In genomic region chr7:76106893-76107292, GRCh38 we compare ENCODE assay signal across 12 cellular contexts. TPM values are rescaled to one million over a fixed set of nuclear protein-coding genes. Genes with fewer than 3 reads are reported as not detected.
A peak's percentile ranks its signal among the peaks of the same experiment; 100 is the strongest.
DNase-seq lines count a peak whose midpoint lies in the region; ATAC-seq and TF ChIP-seq lines count a peak whose summit lies in the region.
"Had no signal": no experiment of that assay in that cellular context is flagged by ENCODE, and none has a peak within 500 bp of the region (broad histone marks: within the 10 kb centered on the region; RNA-seq: fewer than 3 reads in every experiment).

No MANE protein-coding gene starts in this region.

- H3K27ac ChIP-seq in BLaER1 (peak overlapping the region; percentile 82), C4-2B (peak overlapping the region; percentile 40), endodermal cell (ENCODE audit: low read depth, low read length) (no peak overlapping the region), trophoblast cell (ENCODE audit: low read depth, low read length) (no peak overlapping the region), heart right ventricle (no peak overlapping the region)

- H4K20me1 ChIP-seq in BLaER1: no peaks in the 10 kb centered on the region; the same call in 1 of the 2 replicates

- H3K4me1 ChIP-seq in BLaER1: peaks cover 89% of the 10 kb centered on the region
- H3K4me1 ChIP-seq in endodermal cell (ENCODE audit: control insufficient read depth, insufficient read depth, low read length): no peaks in the 10 kb centered on the region
- H3K4me1 ChIP-seq in trophoblast cell (ENCODE audit: control insufficient read depth in 1 of 2, insufficient read depth in 2 of 2, low read length in 2 of 2): peaks cover 0 to 5% of the 10 kb centered on the region in 2 experiments
- peaks cover 0 to 8% (median 0%) of the 10 kb centered on the region in 9 donors for H3K4me1 ChIP-seq in heart right ventricle
- peaks cover 10% of the 10 kb centered on the region; the same call in 1 of the 2 replicates for H3K4me1 ChIP-seq in Caco-2
- H3K4me1 ChIP-seq: HAP-1 had no signal

- H3K9me3 ChIP-seq in BLaER1 (no peaks in the 10 kb centered on the region), endodermal cell (ENCODE audit: control insufficient read depth, low read length) (no peaks in the 10 kb centered on the region), trophoblast cell (ENCODE audit: insufficient read depth, low read depth, low read length) (no peaks in the 10 kb centered on the region), heart right ventricle (no peaks in the 10 kb centered on the region), Caco-2 (no peaks in the 10 kb centered on the region)
- H3K9me3 ChIP-seq: HAP-1 had no signal

- no peaks in the 10 kb centered on the region for H3K27me3 Mint-ChIP-seq in endodermal cell (ENCODE audit: insufficient read depth)
- no peaks in the 10 kb centered on the region for H3K27me3 Mint-ChIP-seq in Caco-2 (ENCODE audit: insufficient read depth, unreplicated experiment)
- H3K27me3 Mint-ChIP-seq: CD4-positive, alpha-beta T cell had no signal

- H2AK5ac ChIP-seq in trophoblast cell (ENCODE audit: low read length): no peak overlapping the region

- H2AFZ ChIP-seq in trophoblast cell (ENCODE audit: insufficient read depth, low read length, poor library complexity): no peak overlapping the region

- H3K9me3 Mint-ChIP-seq in endodermal cell: no peaks in the 10 kb centered on the region
- H3K9me3 Mint-ChIP-seq in Caco-2 (ENCODE audit: unreplicated experiment): no peaks in the 10 kb centered on the region
- H3K9me3 Mint-ChIP-seq: CD4-positive, alpha-beta T cell; IgD-negative memory B cell had no signal

- H3K4me3 ChIP-seq in BLaER1 (peak overlapping the region; percentile 71), endodermal cell (ENCODE audit: low read length) (no peak overlapping the region), trophoblast cell (ENCODE audit: low read depth, low read length) (no peak overlapping the region), heart right ventricle (no peak overlapping the region), Caco-2 (ENCODE audit: low read depth, low read length) (no peak overlapping the region)
- H3K4me3 ChIP-seq: HAP-1 had no signal

- peaks cover 17% of the 10 kb centered on the region for H3K36me3 ChIP-seq in BLaER1
- H3K36me3 ChIP-seq in endodermal cell (ENCODE audit: control insufficient read depth, insufficient read depth, low read length): no peaks in the 10 kb centered on the region
- H3K36me3 ChIP-seq in trophoblast cell (ENCODE audit: control insufficient read depth in 1 of 2, insufficient read depth in 2 of 2, low read length in 2 of 2): no peaks in the 10 kb centered on the region
- no peaks in the 10 kb centered on the region for H3K36me3 ChIP-seq in heart right ventricle
- H3K36me3 ChIP-seq in Caco-2 (ENCODE audit: control insufficient read depth, insufficient read depth, low read length): no peaks in the 10 kb centered on the region
- H3K36me3 ChIP-seq: HAP-1 had no signal

- CTCF ChIA-PET in Caco-2 (lab: Charles Lee): no interaction called here

- WGBS in endodermal cell (ENCODE audit: insufficient coverage in 1 of 2, insufficient read length in 1 of 2), 2 experiments: 93 to 95% methylated on average over 5 of the region's 5 CpGs
- no CpG with 5 or more reads among the region's 5 CpGs for WGBS in trophoblast cell (ENCODE audit: extremely low coverage, insufficient coverage, insufficient read length)
- WGBS in heart right ventricle, 2 donors: 83 to 89% methylated on average over 5 of the region's 5 CpGs

- H3K9ac ChIP-seq in BLaER1: peak overlapping the region; percentile 85
- H3K9ac ChIP-seq in endodermal cell (ENCODE audit: extremely low read depth, low read length, poor library complexity, severe bottlenecking): no peak overlapping the region
- H3K9ac ChIP-seq in trophoblast cell (ENCODE audit: low read length): no peak overlapping the region

- no peak overlapping the region for H4K12ac ChIP-seq in trophoblast cell (ENCODE audit: low read depth, low read length)

- intact Hi-C loops in heart right ventricle (cut with DNase I): loop anchor here in 1 of 10 donors (5.0 kb wide), 1 partner anchor 475 kb away; no protein-coding TSS in a partner anchor
- intact Hi-C loops in Caco-2 (cut with micrococcal nuclease; ENCODE audit: unreplicated experiment): no loop called here

- no peak for ATAC-seq in heart right ventricle

- peak overlapping the region; percentile 96 for H3K4me2 ChIP-seq in BLaER1
- H3K4me2 ChIP-seq in trophoblast cell (ENCODE audit: low read length): no peak overlapping the region

- H3K27me3 ChIP-seq in BLaER1: no peaks in the 10 kb centered on the region
- H3K27me3 ChIP-seq in endodermal cell (ENCODE audit: control insufficient read depth, insufficient read depth, low read length, poor library complexity, severe bottlenecking): no peaks in the 10 kb centered on the region
- no peaks in the 10 kb centered on the region for H3K27me3 ChIP-seq in trophoblast cell (ENCODE audit: insufficient read depth, low read length)
- H3K27me3 ChIP-seq in heart right ventricle: no peaks in the 10 kb centered on the region
- H3K27me3 ChIP-seq in Caco-2 (replicated peaks; ENCODE audit: control insufficient read depth, insufficient read depth, low read length): no peaks in the 10 kb centered on the region

- H3K23ac ChIP-seq in trophoblast cell (ENCODE audit: low read length): no peak overlapping the region

- H3K4ac ChIP-seq in trophoblast cell (ENCODE audit: low read depth, low read length): no peak overlapping the region

- no peak overlapping the region for H3K18ac ChIP-seq in trophoblast cell (ENCODE audit: low read length)

- H3K27ac Mint-ChIP-seq in endodermal cell (peak overlapping the region; percentile 58), Caco-2 (ENCODE audit: unreplicated experiment) (no peak overlapping the region)
- H3K27ac Mint-ChIP-seq: CD4-positive, alpha-beta T cell; IgD-negative memory B cell had no signal

- no peaks in the 10 kb centered on the region for H3K79me2 ChIP-seq in trophoblast cell (ENCODE audit: control insufficient read depth, insufficient read depth, low read length, poor library complexity)

- BruUV-seq in Caco-2 (replicated peaks; lab: Mats Ljungman, UMichigan): no TSS peak

- POLR2A ChIA-PET in Caco-2 (lab: Charles Lee): no interaction called here

- no peak for DNase-seq in endodermal cell
- no peak for DNase-seq in trophoblast cell
- no peak for DNase-seq in NK-92 treated with Interleukin-12 subunit alpha and Interleukin-12 subunit beta, amount 100 ng/mL, for 24 hours (lab: John Stamatoyannopoulos, UW)
- DNase-seq in heart right ventricle: no peak
- no peak for DNase-seq in Caco-2
- DNase-seq: CD4-positive, alpha-beta T cell; DND-41; GDM1 had no signal

- H2BK120ac ChIP-seq in trophoblast cell (ENCODE audit: insufficient read depth, low read length, poor library complexity): no peak overlapping the region

- H3K36me3 Mint-ChIP-seq in endodermal cell (ENCODE audit: low read depth) (no peaks in the 10 kb centered on the region), Caco-2 (ENCODE audit: insufficient read depth, unreplicated experiment) (no peaks in the 10 kb centered on the region)
- H3K36me3 Mint-ChIP-seq: IgD-negative memory B cell had no signal

- peak overlapping the region; percentile 32 for H4K91ac ChIP-seq in trophoblast cell (ENCODE audit: low read depth, low read length)

- H3K14ac ChIP-seq in trophoblast cell (ENCODE audit: low read length): no peak overlapping the region

- peaks cover 3% of the 10 kb centered on the region for H3K79me1 ChIP-seq in trophoblast cell (ENCODE audit: low read length)

- no peak for TF ChIP-seq CTCF in C4-2B (conservative IDR thresholded peaks at IDR 0.05)
- TF ChIP-seq CTCF in endodermal cell (conservative IDR thresholded peaks at IDR 0.05): no peak
- no peak for TF ChIP-seq CTCF in heart right ventricle (IDR thresholded peaks at IDR 0.05)
- TF ChIP-seq CTCF in Caco-2 (IDR thresholded peaks at IDR 0.05; ENCODE audit: insufficient read depth in 1 of 2, low read depth in 1 of 2, low read length in 1 of 2, severe bottlenecking in 1 of 2, unreplicated experiment in 1 of 2): no peak

- H4K8ac ChIP-seq in trophoblast cell (ENCODE audit: low read depth, low read length): no peak overlapping the region

- H2BK12ac ChIP-seq in trophoblast cell (ENCODE audit: low read length): no peak overlapping the region

- H3K4me1 Mint-ChIP-seq in endodermal cell: no peaks in the 10 kb centered on the region
- H3K4me1 Mint-ChIP-seq in Caco-2 (ENCODE audit: low read depth, unreplicated experiment): peaks cover 15% of the 10 kb centered on the region

- H3K4me3 Mint-ChIP-seq in endodermal cell (no peak overlapping the region), Caco-2 (ENCODE audit: unreplicated experiment) (no peak overlapping the region)
- H3K4me3 Mint-ChIP-seq: CD4-positive, alpha-beta T cell; IgD-negative memory B cell had no signal

- no peak overlapping the region for H2BK5ac ChIP-seq in trophoblast cell (ENCODE audit: low read depth, low read length, poor library complexity)

RNA-seq across cellular contexts. Expression of gene MDH2, which starts 59.0 kb away (rescaled TPM):
- total RNA-seq in endodermal cell (100 to 1,000 TPM; 211 to 253 TPM), heart right ventricle (100 to 1,000 TPM; 383 to 686 (median 453) TPM), Caco-2 (2022) (302 and 313 TPM in 2 replicates)
- 179 TPM for polyA plus RNA-seq in endodermal cell (2013, experiment 1 of 2)
- polyA plus RNA-seq in endodermal cell (2013, experiment 2 of 2): 157 TPM
- 208 and 212 TPM in 2 replicates for polyA plus RNA-seq in trophoblast cell (2013)
- polyA plus RNA-seq in heart right ventricle: 100 to 1,000 TPM in 1 of 2 donors, 10 to 100 TPM in 1; 66.1 to 252 TPM

RNA-seq across cellular contexts. Expression of gene STYXL1, which starts 59.1 kb away (rescaled TPM):
- total RNA-seq in endodermal cell: 10 to 100 TPM; 69.8 to 72.0 TPM
- polyA plus RNA-seq in endodermal cell (2013, experiment 1 of 2): 43.6 TPM
- 44.5 TPM for polyA plus RNA-seq in endodermal cell (2013, experiment 2 of 2)
- polyA plus RNA-seq in trophoblast cell (2013): 36.7 and 42.0 TPM in 2 replicates
- 10 to 100 TPM; 11.0 to 30.0 (median 16.9) TPM for total RNA-seq in heart right ventricle
- 10 to 100 TPM; 41.5 to 53.9 TPM for polyA plus RNA-seq in heart right ventricle
- total RNA-seq in Caco-2 (2022): 42.3 and 49.7 TPM in 2 replicates

Comparison
In these comparisons a context has a peak if more than half of its experiments do, and no peak if none do; other contexts are left out.
1. H3K27ac ChIP-seq: peak in BLaER1 (single experiment) and C4-2B (single experiment); none in endodermal cell (single experiment), trophoblast cell (single experiment) and heart right ventricle (0 of 10).